1 cellular context compared by ENCODE assay signal in genomic region chr10:47207894-47208469, GRCh38.
TF ChIP-seq lines count a peak whose summit lies in the region.

No MANE protein-coding gene starts in this region.

TF ChIP-seq in GM23338, 12 proteins besides CTCF, POLR2A, EP300 and RAD21 (continued from another document):
- TF ChIP-seq ZNF462 (CRISPR knock-in tag; IDR thresholded peaks at IDR 0.05) (no peak), ETS1 (IDR thresholded peaks at IDR 0.05) (no peak), JUNB (IDR thresholded peaks at IDR 0.05; ENCODE audit: unreplicated experiment) (no peak), POLR2AphosphoS5 (IDR thresholded peaks at IDR 0.05; ENCODE audit: low read depth) (no peak), CREB1 (CRISPR knock-in tag; IDR thresholded peaks at IDR 0.05; ENCODE audit: low read depth) (no peak), STAT1 (IDR thresholded peaks at IDR 0.05; ENCODE audit: unreplicated experiment) (no peak), REST (IDR thresholded peaks at IDR 0.05; ENCODE audit: unreplicated experiment) (no peak), EZH2phosphoT487 (IDR thresholded peaks at IDR 0.05; ENCODE audit: unreplicated experiment) (no peak)
